Comparison of ENCODE assay signal across 8 cellular contexts in genomic region chrX:116009871-116010710, GRCh38.
A peak's percentile ranks its signal among the peaks of the same experiment; 100 is the strongest.
DNase-seq lines count a peak whose midpoint lies in the region; ATAC-seq and TF ChIP-seq lines count a peak whose summit lies in the region.

No MANE protein-coding gene starts in this region.

- peak overlapping the region; percentile 91 for H3K27ac ChIP-seq in OCI-LY1 (ENCODE audit: low read depth, low read length, poor library complexity, severe bottlenecking)

- no peak overlapping the region; the same call in 1 of the 2 replicates for H3K9ac ChIP-seq in OCI-LY1 (ENCODE audit: low read length)

- H3K9me3 ChIP-seq in OCI-LY1 (ENCODE audit: low read length), result no peaks in the 10 kb centered on the region

- H3F3A ChIP-seq in OCI-LY1 (ENCODE audit: insufficient read depth, low read length), result no peaks in the 10 kb centered on the region

- no peaks in the 10 kb centered on the region for H3K27me3 ChIP-seq in OCI-LY1 (ENCODE audit: insufficient read depth, low read length)

- H2AFZ ChIP-seq in OCI-LY1 (ENCODE audit: low read length), result no peak overlapping the region

- H3K4me1 ChIP-seq in OCI-LY1 (ENCODE audit: insufficient read depth, low read length, severe bottlenecking), result peaks cover 22% of the 10 kb centered on the region

- no peaks in the 10 kb centered on the region for H3K9me2 ChIP-seq in OCI-LY1 (ENCODE audit: low read depth, low read length)

- TF ChIP-seq CTCF in OCI-LY1 (IDR thresholded peaks at IDR 0.05; ENCODE audit: low read length), result no peak

- no peaks in the 10 kb centered on the region for H4K20me1 ChIP-seq in OCI-LY1 (ENCODE audit: insufficient read depth, low read length)

- no peak overlapping the region for H3K4me3 ChIP-seq in OCI-LY1 (ENCODE audit: low read depth, low read length, poor library complexity, severe bottlenecking)

- H3K36me3 ChIP-seq in OCI-LY1 (ENCODE audit: insufficient read depth, low read length), result no peaks in the 10 kb centered on the region

- peak; percentile 65 for ATAC-seq in GM19025 (IDR thresholded peaks at IDR 0.05; ENCODE audit: low read depth, unreplicated experiment)
- peak; percentile 73 for ATAC-seq in HG02870 (IDR thresholded peaks at IDR 0.05; ENCODE audit: unreplicated experiment)

- peak; percentile 3 for DNase-seq in occipital lobe (lab: John Stamatoyannopoulos, UW)
- DNase-seq in NCI-H1694 (lab: John Stamatoyannopoulos, UW), result no peak
- no peak for DNase-seq in central memory CD4-positive, alpha-beta T cell
- DNase-seq in T-helper 9 cell, result no peak
- no peak for DNase-seq in HK-2 (ENCODE audit: unreplicated experiment)

- no peaks in the 10 kb centered on the region for H3K79me2 ChIP-seq in OCI-LY1 (ENCODE audit: insufficient read depth, low read length)

- H3K4me2 ChIP-seq in OCI-LY1 (ENCODE audit: low read length), result peak overlapping the region; percentile 32; the same call in 1 of the 2 replicates
